ENCODE assay signal across 17 cellular contexts in genomic region chr21:16079830-16080229, GRCh38.
DNase-seq lines count a peak whose midpoint lies in the region; ATAC-seq and TF ChIP-seq lines count a peak whose summit lies in the region.
"Had no signal": no experiment of that assay in that cellular context is flagged by ENCODE, and none has a peak within 500 bp of the region (broad histone marks: within the 10 kb centered on the region; RNA-seq: fewer than 3 reads in every experiment).

No MANE protein-coding gene starts in this region.

- no peaks in the 10 kb centered on the region for H3K27me3 ChIP-seq in CD4-positive, alpha-beta T cell (ENCODE audit: control insufficient read depth, insufficient read depth, low read length)
- H3K27me3 ChIP-seq: esophagus squamous epithelium, upper lobe of right lung had no signal

- no peaks in the 10 kb centered on the region for H3K4me1 Mint-ChIP-seq in CD4-positive, alpha-beta T cell (ENCODE audit: low read depth)

- no peaks in the 10 kb centered on the region for H3K9me3 ChIP-seq in CD4-positive, alpha-beta T cell (ENCODE audit: control insufficient read depth, low read length)
- H3K9me3 ChIP-seq: esophagus squamous epithelium, psoas muscle, upper lobe of right lung had no signal

- no peak overlapping the region for H3K27ac Mint-ChIP-seq in CD4-positive, alpha-beta T cell

- ATAC-seq in CD4-positive, alpha-beta T cell (ENCODE audit: poor library complexity) = no peak
- ATAC-seq: psoas muscle, upper lobe of right lung had no signal

- CTCF ChIA-PET in CD4-positive, alpha-beta T cell (lab: Charles Lee) = no interaction called here

- no peak overlapping the region for H3K4me3 Mint-ChIP-seq in CD4-positive, alpha-beta T cell

- peak; percentile 22 for DNase-seq in EH (ENCODE audit: low read depth)
- peak; percentile 46 for DNase-seq in NCI-H774 (lab: John Stamatoyannopoulos, UW)
- DNase-seq in epithelial cell of prostate (ENCODE audit: low read depth, low spot score) = peak; percentile 50
- DNase-seq in medulla oblongata (ENCODE audit: extremely low spot score) = peak; percentile 47
- DNase-seq in CD4-positive, alpha-beta T cell = no peak
- DNase-seq in AG08396 (ENCODE audit: low spot score) = no peak
- DNase-seq in activated CD4-positive, alpha-beta T cell treated with anti-CD3 and anti-CD28 coated beads, Interleukin-2, amount 50 U/mL, for 4 hours = no peak
- no peak for DNase-seq in NCI-H1930 (lab: John Stamatoyannopoulos, UW)
- DNase-seq: activated CD8-positive, alpha-beta memory T cell treated with anti-CD3 and anti-CD28 coated beads for 24 hours; activated gamma-delta T cell treated with Interleukin-2 at 50 U/mL for 16 hours; esophagus squamous epithelium; NCI-H1436; NCI-H82; psoas muscle; SHP77; stimulated activated CD4-positive, alpha-beta T cell treated with anti-CD3 and anti-CD28 coated beads, Interleukin-1b, Interleukin-23, amount 100 ng/mL, for 48 hours; upper lobe of right lung had no signal

- no peak for TF ChIP-seq CTCF in CD4-positive, alpha-beta T cell (IDR thresholded peaks at IDR 0.05)

- no peaks in the 10 kb centered on the region for H3K36me3 Mint-ChIP-seq in CD4-positive, alpha-beta T cell (ENCODE audit: low read depth)

- no peaks in the 10 kb centered on the region for H3K27me3 Mint-ChIP-seq in CD4-positive, alpha-beta T cell

- no peaks in the 10 kb centered on the region for H3K9me3 Mint-ChIP-seq in CD4-positive, alpha-beta T cell

- H3K27ac ChIP-seq in epithelial cell of prostate = no peak overlapping the region
- H3K27ac ChIP-seq in CD4-positive, alpha-beta T cell (ENCODE audit: low read depth, low read length) = no peak overlapping the region
- H3K27ac ChIP-seq: psoas muscle, upper lobe of right lung had no signal

- POLR2A ChIA-PET in CD4-positive, alpha-beta T cell (lab: Charles Lee) = no interaction called here

- intact Hi-C loops in CD4-positive, alpha-beta T cell (cut with DNase I, micrococcal nuclease) = loop anchor here in 1 of 2 experiments (5.0 kb wide), 1 partner anchor 252 kb away; no protein-coding TSS in a partner anchor

Comparison
In these comparisons a context has a peak if more than half of its experiments do, and no peak if none do; other contexts are left out.
1. DNase-seq: peak in EH (single experiment), NCI-H774 (single experiment), epithelial cell of prostate (single experiment) and medulla oblongata (single experiment); none in CD4-positive, alpha-beta T cell (0 of 10), AG08396 (single experiment), activated CD4-positive, alpha-beta T cell treated with anti-CD3 and anti-CD28 coated beads, Interleukin-2, amount 50 U/mL, for 4 hours (0 of 2) and NCI-H1930 (0 of 2).